In the genomic region with DNA sequence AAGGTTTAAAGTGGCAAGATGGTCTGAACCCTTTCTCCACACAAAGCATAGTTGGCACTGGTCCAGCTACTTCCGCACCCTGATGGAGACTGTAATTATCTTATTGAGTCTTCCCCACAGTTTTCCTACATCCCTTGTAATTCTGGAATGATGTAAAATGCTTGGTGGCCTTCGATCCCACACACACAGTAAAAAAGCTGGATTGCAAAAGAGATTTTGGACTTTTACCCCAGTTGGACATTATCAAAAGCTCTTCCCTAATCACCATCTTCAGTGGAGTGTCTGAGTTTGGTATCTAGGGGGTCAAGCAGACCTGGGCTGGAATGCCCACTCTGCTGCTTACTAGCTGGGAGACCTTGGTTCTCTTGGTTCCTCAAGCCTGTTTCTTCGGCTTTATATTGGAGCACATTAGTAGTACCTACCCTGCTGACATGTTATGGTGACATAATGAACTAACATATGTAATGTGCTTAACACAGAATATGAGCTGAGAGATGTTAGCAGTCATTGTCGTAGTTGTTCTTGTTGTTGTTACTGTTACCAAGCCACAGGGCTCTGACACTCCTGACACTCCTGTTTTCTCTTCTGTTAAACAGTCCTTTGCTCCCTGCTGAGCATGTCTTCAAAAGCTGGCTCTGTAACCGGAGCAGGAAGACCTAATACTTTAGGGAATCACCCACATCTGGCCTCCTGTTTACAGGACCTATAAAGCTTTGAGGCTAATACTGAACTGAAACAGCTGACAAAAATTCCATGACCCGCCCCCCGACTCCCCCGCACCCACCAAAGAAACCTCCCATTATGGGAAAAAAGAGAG, we compare ENCODE assay signal across 10 cellular contexts. TPM values are rescaled to one million over a fixed set of nuclear protein-coding genes. Genes with fewer than 3 reads are reported as not detected.
A peak's percentile ranks its signal among the peaks of the same experiment; 100 is the strongest.
DNase-seq lines count a peak whose midpoint lies in the region; ATAC-seq, FAIRE-seq and TF ChIP-seq lines count a peak whose summit lies in the region.
"Had no signal": no experiment of that assay in that cellular context is flagged by ENCODE, and none has a peak within 500 bp of the region (broad histone marks: within the 10 kb centered on the region; RNA-seq: fewer than 3 reads in every experiment).

No MANE protein-coding gene starts in this region.

- H3K9ac ChIP-seq in HepG2 (ENCODE audit: insufficient read depth, low read depth, low read length): peak overlapping the region; percentile 80

- H4K20me1 ChIP-seq in HepG2 (ENCODE audit: insufficient read depth, low read length): no peaks in the 10 kb centered on the region

- DNase-seq in NCI-H146 (lab: John Stamatoyannopoulos, UW) (peak; percentile 34), choroid plexus epithelial cell (ENCODE audit: low read depth) (peak; percentile 95), HepG2 (ENCODE audit: low spot score) (peak; percentile 60), type B pancreatic cell (ENCODE audit: extremely low spot score, unreplicated experiment) (no peak), activated gamma-delta T cell (lab: John Stamatoyannopoulos, UW) (no peak)
- DNase-seq: activated T-cell treated with anti-CD3 and anti-CD28 coated beads, Interleukin-2, amount 50 U/mL, for 72 hours had no signal

- H3K4me2 ChIP-seq in HepG2 (ENCODE audit: low read depth, low read length): peak overlapping the region; percentile 88

- H3K4me1 ChIP-seq in HepG2 (ENCODE audit: insufficient read depth, low read length): peaks cover 82% of the 10 kb centered on the region

- BruUV-seq in HepG2 (replicated peaks; lab: Mats Ljungman, UMichigan): TSS peak; percentile 94

- no peak for TF ChIP-seq RAD21 in HepG2 (CRISPR knock-in tag; IDR thresholded peaks at IDR 0.05)

- peak in 1 of 2 experiments; percentile 17; a peak in 1 of 4 replicates for TF ChIP-seq EP300 in HepG2 (IDR thresholded peaks at IDR 0.05; ENCODE audit: low read depth in 2 of 2, low read length in 2 of 2)
- TF ChIP-seq EP300 in HepG2 (CRISPR knock-in tag; IDR thresholded peaks at IDR 0.05; ENCODE audit: borderline replicate concordance): no peak

- CTCF ChIA-PET in HepG2 (lab: Yijun Ruan, JAX; ENCODE audit: low intra/inter-chr PET ratio, low total read pairs): no interaction called here

- no peaks in the 10 kb centered on the region for H3K27me3 ChIP-seq in HepG2 (ENCODE audit: control insufficient read depth in 1 of 2, insufficient read depth in 2 of 2, low read length in 2 of 2)

- H3K36me3 ChIP-seq in HepG2 (replicated peaks in 1 of 2; ENCODE audit: control insufficient read depth in 1 of 2, insufficient read depth in 2 of 2, low read length in 2 of 2): no peaks in the 10 kb centered on the region

- peak overlapping the region; percentile 96 for H3K27ac Mint-ChIP-seq in type B pancreatic cell
- H3K27ac Mint-ChIP-seq: activated T-cell treated with anti-CD3 and anti-CD28 coated beads, Interleukin-2, amount 50 U/mL, for 72 hours; memory B cell had no signal

- no peak overlapping the region for H3K4me3 ChIP-seq in choroid plexus epithelial cell (ENCODE audit: low read depth, low read length)
- H3K4me3 ChIP-seq in HepG2 (replicated peaks in 1 of 3; ENCODE audit: insufficient read depth in 1 of 3, low read depth in 2 of 3, low read length in 3 of 3): peak overlapping the region; percentile 41 to 57 (median 52); a peak in 4 of 6 replicates

- peaks cover 15% of the 10 kb centered on the region for H3K4me1 Mint-ChIP-seq in type B pancreatic cell (ENCODE audit: unreplicated experiment)

- no peaks in the 10 kb centered on the region for H3K9me3 ChIP-seq in HepG2 (ENCODE audit: low read length)

- WGBS in HepG2 (ENCODE audit: low lambda C conversion rate): 0% methylated on average over 8 of the region's 8 CpGs

- intact Hi-C loops in HepG2 (cut with micrococcal nuclease; ENCODE audit: unreplicated experiment): loop anchor here (1.0 kb wide), 1 partner anchor 13 kb away; a partner anchor contains a TSS

- in situ Hi-C loops in HepG2 (cut with HindIII; ENCODE audit: extremely low pct_ligation_motif_present, low pct_unique_long_range_greater_than_20kb): no loop called here

- peak in 1 of 2 experiments; percentile 57; a peak in 1 of 4 replicates for TF ChIP-seq POLR2A in HepG2 (IDR thresholded peaks at IDR 0.05; ENCODE audit: insufficient read depth in 1 of 2, low read depth in 2 of 2, low read length in 2 of 2)

- peak overlapping the region; percentile 49 for H3K4me3 Mint-ChIP-seq in type B pancreatic cell
- H3K4me3 Mint-ChIP-seq: activated T-cell treated with anti-CD3 and anti-CD28 coated beads, Interleukin-2, amount 50 U/mL, for 72 hours; memory B cell had no signal

- peak; percentile 90 for FAIRE-seq in HepG2 (lab: Jason Lieb, UNC)

- peak overlapping the region; percentile 72 for H2AFZ ChIP-seq in HepG2 (ENCODE audit: low read length)

- POLR2A ChIA-PET in HepG2 (lab: Yijun Ruan, JAX): interaction anchor here (0.9 to 5.1 kb wide), 4 partner anchors 10 to 34 kb away, joined by 3 to 67 read pairs (median 6); a partner anchor contains a TSS

- ATAC-seq in HepG2: peak; percentile 43
- no peak for ATAC-seq in HG03039 (IDR thresholded peaks at IDR 0.05; ENCODE audit: unreplicated experiment)
- no peak for ATAC-seq in HG03460 (IDR thresholded peaks at IDR 0.05; ENCODE audit: unreplicated experiment)
- ATAC-seq: activated T-cell treated with anti-CD3 and anti-CD28 coated beads, Interleukin-2, amount 50 U/mL, for 72 hours; Panc1 had no signal

- H3K79me2 ChIP-seq in HepG2 (ENCODE audit: insufficient read depth, low read length): no peaks in the 10 kb centered on the region

- H3K27ac ChIP-seq in HepG2 (ENCODE audit: extremely low read length, insufficient read depth, low read length): peak overlapping the region; percentile 97

- H3K36me3 Mint-ChIP-seq in type B pancreatic cell: no peaks in the 10 kb centered on the region
- H3K36me3 Mint-ChIP-seq: memory B cell had no signal

- TF ChIP-seq CTCF in choroid plexus epithelial cell (conservative IDR thresholded peaks at IDR 0.05; ENCODE audit: low read depth, low read length) (no peak), HepG2 (CRISPR knock-in tag; IDR thresholded peaks at IDR 0.05) (no peak), type B pancreatic cell (conservative IDR thresholded peaks at IDR 0.05) (no peak)

- no peaks in the 10 kb centered on the region for H3K27me3 Mint-ChIP-seq in type B pancreatic cell

- H3K9me3 Mint-ChIP-seq in type B pancreatic cell: peaks cover 5% of the 10 kb centered on the region
- H3K9me3 Mint-ChIP-seq: activated T-cell treated with anti-CD3 and anti-CD28 coated beads, Interleukin-2, amount 50 U/mL, for 72 hours; memory B cell had no signal

TF ChIP-seq in HepG2, 621 proteins besides CTCF, POLR2A, EP300 and RAD21 (continues in another document):
- TF ChIP-seq CHCHD3 (CRISPR knock-in tag; IDR thresholded peaks at IDR 0.05) (no peak), NONO (IDR thresholded peaks at IDR 0.05) (no peak), NONO (CRISPR knock-in tag; conservative IDR thresholded peaks at IDR 0.05) (no peak)

RNA-seq across cellular contexts. Expression of a gene that starts 4.8 kb away (rescaled TPM):
- total RNA-seq in HepG2 (2016; rRNA removed; fragmentation: Illumina TruSeq; extraction: Trizol): 1.5 and 1.6 TPM in 2 replicates
- 0.44 and 1.2 TPM in 2 replicates for total RNA-seq in HepG2 (2016; cell fraction: cytosol; rRNA removed; fragmentation: Illumina TruSeq; extraction: Trizol; ENCODE audit: low read depth)
- 1.3 and 1.8 TPM in 2 replicates for total RNA-seq in HepG2 (2016; cell fraction: insoluble cytoplasmic fraction; rRNA removed; fragmentation: Illumina TruSeq; extraction: Trizol)
- 0.79 and 1.4 TPM in 2 replicates for total RNA-seq in HepG2 (2016; cell fraction: membrane; rRNA removed; fragmentation: Illumina TruSeq; extraction: Trizol)
- 2.6 and 2.7 TPM in 2 replicates for total RNA-seq in HepG2 (2016; cell fraction: nucleus; rRNA removed; fragmentation: Illumina TruSeq; extraction: Trizol)
- 4.6 and 6.7 TPM in 2 replicates for polyA plus RNA-seq in HepG2 (2011; rRNA removed)
- polyA plus RNA-seq in HepG2 (2011; cell fraction: cytosol; rRNA removed): 3.3 and 5.1 TPM in 2 replicates
- 5.8 and 7.1 TPM in 2 replicates for polyA plus RNA-seq in HepG2 (2011; cell fraction: nucleus; rRNA removed)
- polyA plus RNA-seq in HepG2 (2012): 0.61 and 0.79 TPM in 2 replicates
- 0.24 and 0.69 TPM in 2 replicates for polyA plus RNA-seq in HepG2 (2016; cell fraction: cytosol; fragmentation: Illumina TruSeq; extraction: Trizol; ENCODE audit: low read depth)
- polyA plus RNA-seq in HepG2 (2016; cell fraction: insoluble cytoplasmic fraction; fragmentation: Illumina TruSeq; extraction: Trizol; ENCODE audit: low read depth): 1.2 and 2.0 TPM in 2 replicates
- 0.63 and 0.77 TPM in 2 replicates for polyA plus RNA-seq in HepG2 (2016; cell fraction: membrane; fragmentation: Illumina TruSeq; extraction: Trizol; ENCODE audit: low read depth)
- 6.7 and 8.3 TPM in 2 replicates for polyA plus RNA-seq in HepG2 (2016; cell fraction: nucleus; fragmentation: Illumina TruSeq; extraction: Trizol; ENCODE audit: insufficient read depth, low read depth)
- 1.5 and 6.0 TPM in 2 replicates for polyA minus RNA-seq in HepG2 (2011; rRNA and poly(A)+ RNA removed; ENCODE audit: low replicate concordance)
- 0.89 and 2.6 TPM in 2 replicates for polyA minus RNA-seq in HepG2 (2011; cell fraction: cytosol; rRNA and poly(A)+ RNA removed)
- polyA minus RNA-seq in HepG2 (2011; cell fraction: nucleus; rRNA and poly(A)+ RNA removed): 3.1 and 3.3 TPM in 2 replicates
- 7.7 and 13.6 TPM in 2 replicates for total RNA-seq in type B pancreatic cell (ENCODE audit: low replicate concordance)
- total RNA-seq: activated T-cell treated with anti-CD3 and anti-CD28 coated beads, Interleukin-2, amount 50 U/mL, for 72 hours had no signal

RNA-seq across cellular contexts. Expression of a gene that starts 12.2 kb away (rescaled TPM):
- total RNA-seq in HepG2 (2016; rRNA removed; fragmentation: Illumina TruSeq; extraction: Trizol) (78.4 and 133 TPM in 2 replicates), type B pancreatic cell (ENCODE audit: low replicate concordance) (99.3 and 140 TPM in 2 replicates)
- total RNA-seq in HepG2 (2016; cell fraction: cytosol; rRNA removed; fragmentation: Illumina TruSeq; extraction: Trizol; ENCODE audit: low read depth): 34.8 and 39.0 TPM in 2 replicates
- total RNA-seq in HepG2 (2016; cell fraction: insoluble cytoplasmic fraction; rRNA removed; fragmentation: Illumina TruSeq; extraction: Trizol): 79.3 and 133 TPM in 2 replicates
- total RNA-seq in HepG2 (2016; cell fraction: membrane; rRNA removed; fragmentation: Illumina TruSeq; extraction: Trizol): 51.3 and 60.6 TPM in 2 replicates
- total RNA-seq in HepG2 (2016; cell fraction: nucleus; rRNA removed; fragmentation: Illumina TruSeq; extraction: Trizol): 93.8 and 113 TPM in 2 replicates
- polyA plus RNA-seq in HepG2 (2011; rRNA removed): 51.2 and 78.9 TPM in 2 replicates
- polyA plus RNA-seq in HepG2 (2011; cell fraction: cytosol; rRNA removed): 46.5 and 62.1 TPM in 2 replicates
- polyA plus RNA-seq in HepG2 (2011; cell fraction: nucleus; rRNA removed): 14.3 and 18.4 TPM in 2 replicates
- 60.5 and 75.1 TPM in 2 replicates for polyA plus RNA-seq in HepG2 (2012)
- polyA plus RNA-seq in HepG2 (2016; cell fraction: cytosol; fragmentation: Illumina TruSeq; extraction: Trizol; ENCODE audit: low read depth): 39.5 and 40.3 TPM in 2 replicates
- polyA plus RNA-seq in HepG2 (2016; cell fraction: insoluble cytoplasmic fraction; fragmentation: Illumina TruSeq; extraction: Trizol; ENCODE audit: low read depth): 76.0 and 79.3 TPM in 2 replicates
- 46.1 and 51.0 TPM in 2 replicates for polyA plus RNA-seq in HepG2 (2016; cell fraction: membrane; fragmentation: Illumina TruSeq; extraction: Trizol; ENCODE audit: low read depth)
- polyA plus RNA-seq in HepG2 (2016; cell fraction: nucleus; fragmentation: Illumina TruSeq; extraction: Trizol; ENCODE audit: insufficient read depth, low read depth): 147 and 150 TPM in 2 replicates
- 18.5 and 47.1 TPM in 2 replicates for polyA minus RNA-seq in HepG2 (2011; rRNA and poly(A)+ RNA removed; ENCODE audit: low replicate concordance)
- 37.7 and 41.0 TPM in 2 replicates for polyA minus RNA-seq in HepG2 (2011; cell fraction: cytosol; rRNA and poly(A)+ RNA removed)
- polyA minus RNA-seq in HepG2 (2011; cell fraction: nucleus; rRNA and poly(A)+ RNA removed): 19.1 and 24.2 TPM in 2 replicates

Comparison
In these comparisons a context has a peak if more than half of its experiments do, and no peak if none do; other contexts are left out.
1. DNase-seq: peak in NCI-H146 (single experiment), choroid plexus epithelial cell (single experiment) and HepG2 (single experiment); none in type B pancreatic cell (single experiment) and activated gamma-delta T cell (single experiment).